Comparison of ENCODE assay signal across 1 cellular context in the genomic region with DNA sequence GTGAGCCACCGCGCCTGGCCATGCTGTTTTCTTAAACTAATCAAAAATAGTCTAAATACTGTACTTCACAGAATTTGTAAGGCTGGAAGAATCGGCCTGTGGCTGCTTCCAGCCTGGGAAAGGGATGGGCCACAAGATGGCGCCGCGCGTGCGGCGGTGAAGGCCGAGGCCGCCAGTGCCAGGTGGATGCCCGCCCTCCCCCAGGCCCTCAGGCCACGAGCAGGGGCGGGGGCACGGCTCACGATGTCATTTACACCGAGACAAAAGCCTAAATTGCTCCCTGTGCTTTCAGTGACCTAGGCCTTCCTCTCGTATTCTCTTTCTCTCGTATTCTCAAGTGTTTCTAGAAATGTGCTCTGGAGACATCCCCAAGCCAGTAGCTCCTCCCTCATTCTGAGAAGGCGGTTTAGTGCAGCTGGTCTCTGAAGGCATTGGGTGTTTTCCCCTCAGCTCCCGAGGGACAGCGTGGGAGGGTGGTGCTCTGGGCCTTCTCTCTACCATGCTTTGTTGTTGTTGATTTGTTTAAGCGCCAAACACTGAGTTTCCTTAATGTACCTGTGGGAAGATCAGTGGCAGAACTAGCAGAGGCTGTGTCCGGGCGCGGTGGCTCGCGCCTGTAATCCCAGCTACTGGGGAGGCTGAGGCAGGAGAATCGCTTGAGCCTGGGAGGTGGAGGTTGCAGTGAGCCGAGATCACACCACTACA.
TF ChIP-seq lines count a peak whose summit lies in the region.

No MANE protein-coding gene starts in this region.

TF ChIP-seq in GM12878, 131 proteins besides CTCF, POLR2A, EP300 and RAD21 (continued from another document):
- 0 out of 2 replicates have a peak, but pooled peaks have one; percentile 22 for TF ChIP-seq CBX5 (IDR thresholded peaks at IDR 0.05; ENCODE audit: low read depth)
- TF ChIP-seq ASH2L (IDR thresholded peaks at IDR 0.05; ENCODE audit: borderline replicate concordance, low read depth): no peak
- no peak for TF ChIP-seq MYC (IDR thresholded peaks at IDR 0.05; ENCODE audit: insufficient read depth, insufficient read length, insufficient replicate concordance, low read length, severe bottlenecking)
- TF ChIP-seq TCF7 (IDR thresholded peaks at IDR 0.05; ENCODE audit: borderline replicate concordance): peak; percentile 35; the same call in 1 of the 2 replicates
- no peak; the same call in 1 of the 2 replicates for TF ChIP-seq SPI1 (IDR thresholded peaks at IDR 0.05; ENCODE audit: borderline replicate concordance, insufficient read depth, low read depth, low read length)
- TF ChIP-seq, protein P1, sequence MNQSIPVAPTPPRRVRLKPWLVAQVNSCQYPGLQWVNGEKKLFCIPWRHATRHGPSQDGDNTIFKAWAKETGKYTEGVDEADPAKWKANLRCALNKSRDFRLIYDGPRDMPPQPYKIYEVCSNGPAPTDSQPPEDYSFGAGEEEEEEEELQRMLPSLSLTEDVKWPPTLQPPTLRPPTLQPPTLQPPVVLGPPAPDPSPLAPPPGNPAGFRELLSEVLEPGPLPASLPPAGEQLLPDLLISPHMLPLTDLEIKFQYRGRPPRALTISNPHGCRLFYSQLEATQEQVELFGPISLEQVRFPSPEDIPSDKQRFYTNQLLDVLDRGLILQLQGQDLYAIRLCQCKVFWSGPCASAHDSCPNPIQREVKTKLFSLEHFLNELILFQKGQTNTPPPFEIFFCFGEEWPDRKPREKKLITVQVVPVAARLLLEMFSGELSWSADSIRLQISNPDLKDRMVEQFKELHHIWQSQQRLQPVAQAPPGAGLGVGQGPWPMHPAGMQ (IDR thresholded peaks at IDR 0.05; ENCODE audit: borderline replicate concordance): no peak
- peak; percentile 72 to 87 for TF ChIP-seq BHLHE40 (IDR thresholded peaks at IDR 0.05; ENCODE audit: borderline replicate concordance in 1 of 2, low read depth in 2 of 2, low read length in 1 of 2)
- TF ChIP-seq MXI1 (IDR thresholded peaks at IDR 0.05; ENCODE audit: low read depth, low read length): peak; percentile 56
- TF ChIP-seq, protein P2, sequence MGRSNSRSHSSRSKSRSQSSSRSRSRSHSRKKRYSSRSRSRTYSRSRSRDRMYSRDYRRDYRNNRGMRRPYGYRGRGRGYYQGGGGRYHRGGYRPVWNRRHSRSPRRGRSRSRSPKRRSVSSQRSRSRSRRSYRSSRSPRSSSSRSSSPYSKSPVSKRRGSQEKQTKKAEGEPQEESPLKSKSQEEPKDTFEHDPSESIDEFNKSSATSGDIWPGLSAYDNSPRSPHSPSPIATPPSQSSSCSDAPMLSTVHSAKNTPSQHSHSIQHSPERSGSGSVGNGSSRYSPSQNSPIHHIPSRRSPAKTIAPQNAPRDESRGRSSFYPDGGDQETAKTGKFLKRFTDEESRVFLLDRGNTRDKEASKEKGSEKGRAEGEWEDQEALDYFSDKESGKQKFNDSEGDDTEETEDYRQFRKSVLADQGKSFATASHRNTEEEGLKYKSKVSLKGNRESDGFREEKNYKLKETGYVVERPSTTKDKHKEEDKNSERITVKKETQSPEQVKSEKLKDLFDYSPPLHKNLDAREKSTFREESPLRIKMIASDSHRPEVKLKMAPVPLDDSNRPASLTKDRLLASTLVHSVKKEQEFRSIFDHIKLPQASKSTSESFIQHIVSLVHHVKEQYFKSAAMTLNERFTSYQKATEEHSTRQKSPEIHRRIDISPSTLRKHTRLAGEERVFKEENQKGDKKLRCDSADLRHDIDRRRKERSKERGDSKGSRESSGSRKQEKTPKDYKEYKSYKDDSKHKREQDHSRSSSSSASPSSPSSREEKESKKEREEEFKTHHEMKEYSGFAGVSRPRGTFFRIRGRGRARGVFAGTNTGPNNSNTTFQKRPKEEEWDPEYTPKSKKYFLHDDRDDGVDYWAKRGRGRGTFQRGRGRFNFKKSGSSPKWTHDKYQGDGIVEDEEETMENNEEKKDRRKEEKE (IDR thresholded peaks at IDR 0.05): no peak
- no peak; the same call in 1 of the 2 replicates for TF ChIP-seq MTA3 (IDR thresholded peaks at IDR 0.05; ENCODE audit: borderline replicate concordance, low read length)
- peak; percentile 99 for TF ChIP-seq TCF3 (IDR thresholded peaks at IDR 0.05; ENCODE audit: borderline replicate concordance, insufficient read depth, low read depth, low read length)
- TF ChIP-seq ZBED1 (IDR thresholded peaks at IDR 0.05; ENCODE audit: borderline replicate concordance): peak; percentile 79; the same call in 1 of the 2 replicates
- no peak for TF ChIP-seq RFX5 (IDR thresholded peaks at IDR 0.05; ENCODE audit: low read depth, low read length)
- no peak for TF ChIP-seq JUND (IDR thresholded peaks at IDR 0.05; ENCODE audit: low read depth, low read length)
- no peak for TF ChIP-seq SUZ12 (IDR thresholded peaks at IDR 0.05; ENCODE audit: unreplicated experiment)
